In genomic region chr6:161838306-161839035, GRCh38 we compare ENCODE assay signal across 1 cellular context.
TF ChIP-seq lines count a peak whose summit lies in the region.

No MANE protein-coding gene starts in this region.

TF ChIP-seq in HepG2, 621 proteins besides CTCF, POLR2A, EP300 and RAD21 (continued from another document and continues in another):
- TF ChIP-seq ZBTB8A (CRISPR knock-in tag; IDR thresholded peaks at IDR 0.05; ENCODE audit: borderline replicate concordance, low read depth) (no peak), REXO4 (CRISPR knock-in tag; IDR thresholded peaks at IDR 0.05; ENCODE audit: borderline replicate concordance) (no peak), ZNF737 (CRISPR knock-in tag; IDR thresholded peaks at IDR 0.05; ENCODE audit: borderline replicate concordance) (no peak), RAD51 (IDR thresholded peaks at IDR 0.05; ENCODE audit: borderline replicate concordance) (no peak), ZNF775 (CRISPR knock-in tag; IDR thresholded peaks at IDR 0.05; ENCODE audit: borderline replicate concordance) (no peak), XBP1 (CRISPR knock-in tag; IDR thresholded peaks at IDR 0.05) (no peak), FOXK2 (IDR thresholded peaks at IDR 0.05) (no peak), ZNF616 (CRISPR knock-in tag; IDR thresholded peaks at IDR 0.05; ENCODE audit: low read depth) (no peak), ZNF326 (CRISPR knock-in tag; IDR thresholded peaks at IDR 0.05; ENCODE audit: borderline replicate concordance) (no peak), SP1 (IDR thresholded peaks at IDR 0.05) (no peak), SP1 (CRISPR knock-in tag; IDR thresholded peaks at IDR 0.05) (no peak), SIX1 (CRISPR knock-in tag; IDR thresholded peaks at IDR 0.05; ENCODE audit: borderline replicate concordance) (no peak), ZNF652 (CRISPR knock-in tag; IDR thresholded peaks at IDR 0.05; ENCODE audit: borderline replicate concordance, low read depth) (no peak), HOXA5 (CRISPR knock-in tag; IDR thresholded peaks at IDR 0.05) (no peak), U2AF2 (IDR thresholded peaks at IDR 0.05; ENCODE audit: low read depth, low read length) (no peak), SNAI1 (CRISPR knock-in tag; IDR thresholded peaks at IDR 0.05; ENCODE audit: borderline replicate concordance) (no peak), PATZ1 (CRISPR knock-in tag; IDR thresholded peaks at IDR 0.05) (no peak; the same call in 1 of the 2 replicates), HOXA3 (CRISPR knock-in tag; IDR thresholded peaks at IDR 0.05) (peak; percentile 57; the same call in 1 of the 2 replicates), TRIM24 (CRISPR knock-in tag; IDR thresholded peaks at IDR 0.05) (no peak), GATAD1 (CRISPR knock-in tag; IDR thresholded peaks at IDR 0.05) (no peak), KLF13 (CRISPR knock-in tag; IDR thresholded peaks at IDR 0.05) (no peak), ZNF570 (CRISPR knock-in tag; IDR thresholded peaks at IDR 0.05; ENCODE audit: borderline replicate concordance) (no peak), PBX3 (CRISPR knock-in tag; IDR thresholded peaks at IDR 0.05; ENCODE audit: borderline replicate concordance) (no peak), IKZF5 (CRISPR knock-in tag; IDR thresholded peaks at IDR 0.05) (no peak; the same call in 1 of the 2 replicates), POGK (CRISPR knock-in tag; conservative IDR thresholded peaks at IDR 0.05) (no peak), ZNF598 (CRISPR knock-in tag; IDR thresholded peaks at IDR 0.05; ENCODE audit: borderline replicate concordance) (no peak), ZNF264 (CRISPR knock-in tag; IDR thresholded peaks at IDR 0.05) (0 out of 2 replicates have a peak, but pooled peaks have one; percentile 15), ZNF292 (CRISPR knock-in tag; IDR thresholded peaks at IDR 0.05; ENCODE audit: borderline replicate concordance, low read depth) (peak; percentile 77; the same call in 1 of the 2 replicates), GTF2F1 (IDR thresholded peaks at IDR 0.05; ENCODE audit: low read length) (no peak), NR2F2 (IDR thresholded peaks at IDR 0.05; ENCODE audit: borderline replicate concordance, low read depth) (peak; percentile 79), ZSCAN29 (CRISPR knock-in tag; conservative IDR thresholded peaks at IDR 0.05) (no peak), ZNF510 (CRISPR knock-in tag; IDR thresholded peaks at IDR 0.05; ENCODE audit: low read depth) (no peak), KLF11 (CRISPR knock-in tag; IDR thresholded peaks at IDR 0.05) (no peak), ZFP82 (CRISPR knock-in tag; IDR thresholded peaks at IDR 0.05; ENCODE audit: borderline replicate concordance) (no peak), ZNF274 (CRISPR knock-in tag; IDR thresholded peaks at IDR 0.05) (no peak)
- TF ChIP-seq, protein P1, sequence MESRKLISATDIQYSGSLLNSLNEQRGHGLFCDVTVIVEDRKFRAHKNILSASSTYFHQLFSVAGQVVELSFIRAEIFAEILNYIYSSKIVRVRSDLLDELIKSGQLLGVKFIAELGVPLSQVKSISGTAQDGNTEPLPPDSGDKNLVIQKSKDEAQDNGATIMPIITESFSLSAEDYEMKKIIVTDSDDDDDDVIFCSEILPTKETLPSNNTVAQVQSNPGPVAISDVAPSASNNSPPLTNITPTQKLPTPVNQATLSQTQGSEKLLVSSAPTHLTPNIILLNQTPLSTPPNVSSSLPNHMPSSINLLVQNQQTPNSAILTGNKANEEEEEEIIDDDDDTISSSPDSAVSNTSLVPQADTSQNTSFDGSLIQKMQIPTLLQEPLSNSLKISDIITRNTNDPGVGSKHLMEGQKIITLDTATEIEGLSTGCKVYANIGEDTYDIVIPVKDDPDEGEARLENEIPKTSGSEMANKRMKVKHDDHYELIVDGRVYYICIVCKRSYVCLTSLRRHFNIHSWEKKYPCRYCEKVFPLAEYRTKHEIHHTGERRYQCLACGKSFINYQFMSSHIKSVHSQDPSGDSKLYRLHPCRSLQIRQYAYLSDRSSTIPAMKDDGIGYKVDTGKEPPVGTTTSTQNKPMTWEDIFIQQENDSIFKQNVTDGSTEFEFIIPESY (CRISPR knock-in tag; IDR thresholded peaks at IDR 0.05): no peak
- TF ChIP-seq, protein P2, sequence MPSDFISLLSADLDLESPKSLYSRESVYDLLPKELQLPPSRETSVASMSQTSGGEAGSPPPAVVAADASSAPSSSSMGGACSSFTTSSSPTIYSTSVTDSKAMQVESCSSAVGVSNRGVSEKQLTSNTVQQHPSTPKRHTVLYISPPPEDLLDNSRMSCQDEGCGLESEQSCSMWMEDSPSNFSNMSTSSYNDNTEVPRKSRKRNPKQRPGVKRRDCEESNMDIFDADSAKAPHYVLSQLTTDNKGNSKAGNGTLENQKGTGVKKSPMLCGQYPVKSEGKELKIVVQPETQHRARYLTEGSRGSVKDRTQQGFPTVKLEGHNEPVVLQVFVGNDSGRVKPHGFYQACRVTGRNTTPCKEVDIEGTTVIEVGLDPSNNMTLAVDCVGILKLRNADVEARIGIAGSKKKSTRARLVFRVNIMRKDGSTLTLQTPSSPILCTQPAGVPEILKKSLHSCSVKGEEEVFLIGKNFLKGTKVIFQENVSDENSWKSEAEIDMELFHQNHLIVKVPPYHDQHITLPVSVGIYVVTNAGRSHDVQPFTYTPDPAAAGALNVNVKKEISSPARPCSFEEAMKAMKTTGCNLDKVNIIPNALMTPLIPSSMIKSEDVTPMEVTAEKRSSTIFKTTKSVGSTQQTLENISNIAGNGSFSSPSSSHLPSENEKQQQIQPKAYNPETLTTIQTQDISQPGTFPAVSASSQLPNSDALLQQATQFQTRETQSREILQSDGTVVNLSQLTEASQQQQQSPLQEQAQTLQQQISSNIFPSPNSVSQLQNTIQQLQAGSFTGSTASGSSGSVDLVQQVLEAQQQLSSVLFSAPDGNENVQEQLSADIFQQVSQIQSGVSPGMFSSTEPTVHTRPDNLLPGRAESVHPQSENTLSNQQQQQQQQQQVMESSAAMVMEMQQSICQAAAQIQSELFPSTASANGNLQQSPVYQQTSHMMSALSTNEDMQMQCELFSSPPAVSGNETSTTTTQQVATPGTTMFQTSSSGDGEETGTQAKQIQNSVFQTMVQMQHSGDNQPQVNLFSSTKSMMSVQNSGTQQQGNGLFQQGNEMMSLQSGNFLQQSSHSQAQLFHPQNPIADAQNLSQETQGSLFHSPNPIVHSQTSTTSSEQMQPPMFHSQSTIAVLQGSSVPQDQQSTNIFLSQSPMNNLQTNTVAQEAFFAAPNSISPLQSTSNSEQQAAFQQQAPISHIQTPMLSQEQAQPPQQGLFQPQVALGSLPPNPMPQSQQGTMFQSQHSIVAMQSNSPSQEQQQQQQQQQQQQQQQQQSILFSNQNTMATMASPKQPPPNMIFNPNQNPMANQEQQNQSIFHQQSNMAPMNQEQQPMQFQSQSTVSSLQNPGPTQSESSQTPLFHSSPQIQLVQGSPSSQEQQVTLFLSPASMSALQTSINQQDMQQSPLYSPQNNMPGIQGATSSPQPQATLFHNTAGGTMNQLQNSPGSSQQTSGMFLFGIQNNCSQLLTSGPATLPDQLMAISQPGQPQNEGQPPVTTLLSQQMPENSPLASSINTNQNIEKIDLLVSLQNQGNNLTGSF (CRISPR knock-in tag; IDR thresholded peaks at IDR 0.05): no peak
- TF ChIP-seq, protein P3, sequence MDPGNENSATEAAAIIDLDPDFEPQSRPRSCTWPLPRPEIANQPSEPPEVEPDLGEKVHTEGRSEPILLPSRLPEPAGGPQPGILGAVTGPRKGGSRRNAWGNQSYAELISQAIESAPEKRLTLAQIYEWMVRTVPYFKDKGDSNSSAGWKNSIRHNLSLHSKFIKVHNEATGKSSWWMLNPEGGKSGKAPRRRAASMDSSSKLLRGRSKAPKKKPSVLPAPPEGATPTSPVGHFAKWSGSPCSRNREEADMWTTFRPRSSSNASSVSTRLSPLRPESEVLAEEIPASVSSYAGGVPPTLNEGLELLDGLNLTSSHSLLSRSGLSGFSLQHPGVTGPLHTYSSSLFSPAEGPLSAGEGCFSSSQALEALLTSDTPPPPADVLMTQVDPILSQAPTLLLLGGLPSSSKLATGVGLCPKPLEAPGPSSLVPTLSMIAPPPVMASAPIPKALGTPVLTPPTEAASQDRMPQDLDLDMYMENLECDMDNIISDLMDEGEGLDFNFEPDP (CRISPR knock-in tag; conservative IDR thresholded peaks at IDR 0.05): no peak
- TF ChIP-seq, protein P4, sequence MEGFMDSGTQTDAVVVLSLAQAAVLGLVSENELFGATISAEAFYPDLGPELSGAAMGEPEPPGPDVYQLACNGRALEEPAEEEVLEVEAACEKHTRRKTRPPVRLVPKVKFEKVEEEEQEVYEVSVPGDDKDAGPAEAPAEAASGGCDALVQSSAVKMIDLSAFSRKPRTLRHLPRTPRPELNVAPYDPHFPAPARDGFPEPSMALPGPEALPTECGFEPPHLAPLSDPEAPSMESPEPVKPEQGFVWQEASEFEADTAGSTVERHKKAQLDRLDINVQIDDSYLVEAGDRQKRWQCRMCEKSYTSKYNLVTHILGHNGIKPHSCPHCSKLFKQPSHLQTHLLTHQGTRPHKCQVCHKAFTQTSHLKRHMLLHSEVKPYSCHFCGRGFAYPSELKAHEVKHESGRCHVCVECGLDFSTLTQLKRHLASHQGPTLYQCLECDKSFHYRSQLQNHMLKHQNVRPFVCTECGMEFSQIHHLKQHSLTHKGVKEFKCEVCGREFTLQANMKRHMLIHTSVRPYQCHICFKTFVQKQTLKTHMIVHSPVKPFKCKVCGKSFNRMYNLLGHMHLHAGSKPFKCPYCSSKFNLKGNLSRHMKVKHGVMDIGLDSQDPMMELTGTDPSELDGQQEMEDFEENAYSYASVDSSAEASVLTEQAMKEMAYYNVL (CRISPR knock-in tag; IDR thresholded peaks at IDR 0.05; ENCODE audit: borderline replicate concordance): peak; percentile 63; the same call in 1 of the 2 replicates
- TF ChIP-seq, protein P5, sequence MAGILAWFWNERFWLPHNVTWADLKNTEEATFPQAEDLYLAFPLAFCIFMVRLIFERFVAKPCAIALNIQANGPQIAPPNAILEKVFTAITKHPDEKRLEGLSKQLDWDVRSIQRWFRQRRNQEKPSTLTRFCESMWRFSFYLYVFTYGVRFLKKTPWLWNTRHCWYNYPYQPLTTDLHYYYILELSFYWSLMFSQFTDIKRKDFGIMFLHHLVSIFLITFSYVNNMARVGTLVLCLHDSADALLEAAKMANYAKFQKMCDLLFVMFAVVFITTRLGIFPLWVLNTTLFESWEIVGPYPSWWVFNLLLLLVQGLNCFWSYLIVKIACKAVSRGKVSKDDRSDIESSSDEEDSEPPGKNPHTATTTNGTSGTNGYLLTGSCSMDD (CRISPR knock-in tag; IDR thresholded peaks at IDR 0.05): no peak
